Comparison of ENCODE assay signal across 8 cellular contexts in genomic region chr1:167554028-167554779, GRCh38. TPM values are rescaled to one million over a fixed set of nuclear protein-coding genes. Genes with fewer than 3 reads are reported as not detected.
DNase-seq lines count a peak whose midpoint lies in the region; ATAC-seq, FAIRE-seq and TF ChIP-seq lines count a peak whose summit lies in the region.

No MANE protein-coding gene starts in this region.

- H3K36me3 Mint-ChIP-seq in activated T-helper 2 cell treated with anti-CD3 and anti-CD28 coated beads, Interferon-gamma antibody, Interleukin-2, Interleukin-4, amounts not matched to agents 10 μg/mL and 5 μg/mL and 100 μg/mL, durations not matched to agents 14 hours and 24 hours and 36 hours (ENCODE audit: low read depth): no peaks in the 10 kb centered on the region

- peak overlapping the region; percentile 86 for H3K4me3 Mint-ChIP-seq in activated T-helper 2 cell treated with anti-CD3 and anti-CD28 coated beads, Interferon-gamma antibody, Interleukin-2, Interleukin-4, amounts not matched to agents 10 μg/mL and 5 μg/mL and 100 μg/mL, durations not matched to agents 14 hours and 24 hours and 36 hours (ENCODE audit: low read depth)

- CTCF ChIA-PET in AG04449 (lab: Yijun Ruan, JAX): interaction anchor here (1.0 to 11.5 kb wide), 6 partner anchors 13 to 134 kb away, joined by 3 to 103 read pairs (median 10); no protein-coding TSS in a partner anchor
- CTCF ChIA-PET in HepG2 (lab: Yijun Ruan, JAX; ENCODE audit: low intra/inter-chr PET ratio, low total read pairs): no interaction called here

- no peak for TF ChIP-seq POLR2A in HepG2 (IDR thresholded peaks at IDR 0.05; ENCODE audit: insufficient read depth in 1 of 2, low read depth in 2 of 2, low read length in 2 of 2)

- DNase-seq in AG04449 (ENCODE audit: low read depth, low spot score) (no peak), HepG2 (ENCODE audit: low spot score) (no peak), tibial artery (no peak), KBM-7 (no peak)
- DNase-seq in activated T-helper 2 cell treated with anti-CD3 and anti-CD28 coated beads, Interferon-gamma antibody, Interleukin-2, Interleukin-4, amounts not matched to agents 10 μg/mL and 5 μg/mL and 100 μg/mL, durations not matched to agents 14 hours and 24 hours and 36 hours (ENCODE audit: low spot score): no peak
- no peak for DNase-seq in stimulated activated CD8-positive, alpha-beta memory T cell treated with anti-CD3 and anti-CD28 coated beads, Interleukin-4, amount 100 ng/mL, for 48 hours

- H3K27me3 ChIP-seq in HepG2 (ENCODE audit: control insufficient read depth in 1 of 2, insufficient read depth in 2 of 2, low read length in 2 of 2): peaks cover 0 to 4% of the 10 kb centered on the region in 2 experiments; a peak in 1 of 5 replicates
- no peaks in the 10 kb centered on the region for H3K27me3 ChIP-seq in tibial artery

- H3K27ac Mint-ChIP-seq in activated T-helper 2 cell treated with anti-CD3 and anti-CD28 coated beads, Interferon-gamma antibody, Interleukin-2, Interleukin-4, amounts not matched to agents 10 μg/mL and 5 μg/mL and 100 μg/mL, durations not matched to agents 14 hours and 24 hours and 36 hours: no peak overlapping the region

- no peak for TF ChIP-seq RAD21 in HepG2 (CRISPR knock-in tag; IDR thresholded peaks at IDR 0.05)

- peak overlapping the region; percentile 74 for H2AFZ ChIP-seq in HepG2 (ENCODE audit: low read length)

- intact Hi-C loops in activated T-helper 2 cell treated with anti-CD3 and anti-CD28 coated beads, Interferon-gamma antibody, Interleukin-2, Interleukin-4, amounts not matched to agents 10 μg/mL and 5 μg/mL and 100 μg/mL, durations not matched to agents 14 hours and 24 hours and 36 hours (cut with micrococcal nuclease): loop anchor here (5.0 kb wide), 2 partner anchors 332 to 383 kb away; partner anchors contain the start of genes DCAF6, MPC2 and POU2F1
- intact Hi-C loops in HepG2 (cut with micrococcal nuclease; ENCODE audit: unreplicated experiment): no loop called here
- intact Hi-C loops in tibial artery (cut with DNase I; ENCODE audit: low total_unique reads): loop anchor here (5.0 kb wide), 1 partner anchor 677 kb away; the partner anchor contains the start of gene TADA1

- ATAC-seq in GM19035 (IDR thresholded peaks at IDR 0.05; ENCODE audit: unreplicated experiment): peak; percentile 24
- peak; percentile 26 for ATAC-seq in HG03378 (IDR thresholded peaks at IDR 0.05; ENCODE audit: unreplicated experiment)
- no peak; the same call in 1 of the 3 replicates for ATAC-seq in HepG2

- H3K4me3 ChIP-seq in AG04449 (ENCODE audit: low read depth, low read length): peak overlapping the region; percentile 59
- H3K4me3 ChIP-seq in HepG2 (replicated peaks in 1 of 3; ENCODE audit: insufficient read depth in 1 of 3, low read depth in 2 of 3, low read length in 3 of 3): peak overlapping the region; percentile 49 to 72 (median 58)
- peak overlapping the region; percentile 85 for H3K4me3 ChIP-seq in tibial artery

- H3K9me3 ChIP-seq in HepG2 (ENCODE audit: low read length) (no peaks in the 10 kb centered on the region), tibial artery (no peaks in the 10 kb centered on the region)

- H3K27ac ChIP-seq in HepG2 (ENCODE audit: extremely low read length, insufficient read depth, low read length) (no peak overlapping the region), tibial artery (peak overlapping the region; percentile 60 to 75)

- H3K36me3 ChIP-seq in HepG2 (replicated peaks in 1 of 2; ENCODE audit: control insufficient read depth in 1 of 2, insufficient read depth in 2 of 2, low read length in 2 of 2) (no peaks in the 10 kb centered on the region), tibial artery (no peaks in the 10 kb centered on the region)

- FAIRE-seq in HepG2 (lab: Jason Lieb, UNC): no peak

- H3K79me2 ChIP-seq in HepG2 (ENCODE audit: insufficient read depth, low read length): no peaks in the 10 kb centered on the region

- TF ChIP-seq CTCF in AG04449 (IDR thresholded peaks at IDR 0.05; ENCODE audit: insufficient read depth, low read length, missing control alignments) (no peak), HepG2 (CRISPR knock-in tag; IDR thresholded peaks at IDR 0.05) (no peak), tibial artery (IDR thresholded peaks at IDR 0.05) (no peak)

- 14% methylated on average over 15 of the region's 15 CpGs for WGBS in HepG2 (ENCODE audit: low lambda C conversion rate)

- no peaks in the 10 kb centered on the region for H3K9me3 Mint-ChIP-seq in activated T-helper 2 cell treated with anti-CD3 and anti-CD28 coated beads, Interferon-gamma antibody, Interleukin-2, Interleukin-4, amounts not matched to agents 10 μg/mL and 5 μg/mL and 100 μg/mL, durations not matched to agents 14 hours and 24 hours and 36 hours

- peaks cover 8% of the 10 kb centered on the region for H3K27me3 Mint-ChIP-seq in activated T-helper 2 cell treated with anti-CD3 and anti-CD28 coated beads, Interferon-gamma antibody, Interleukin-2, Interleukin-4, amounts not matched to agents 10 μg/mL and 5 μg/mL and 100 μg/mL, durations not matched to agents 14 hours and 24 hours and 36 hours (ENCODE audit: low read depth)

- no peak overlapping the region for H3K9ac ChIP-seq in HepG2 (ENCODE audit: insufficient read depth, low read depth, low read length)

- in situ Hi-C loops in HepG2 (cut with HindIII; ENCODE audit: extremely low pct_ligation_motif_present, low pct_unique_long_range_greater_than_20kb): no loop called here
- in situ Hi-C loops in KBM-7 (cut with MboI; ENCODE audit: low pct_unique_long_range_greater_than_20kb, low sequenced_read_pairs): no loop called here

- H3K4me1 Mint-ChIP-seq in activated T-helper 2 cell treated with anti-CD3 and anti-CD28 coated beads, Interferon-gamma antibody, Interleukin-2, Interleukin-4, amounts not matched to agents 10 μg/mL and 5 μg/mL and 100 μg/mL, durations not matched to agents 14 hours and 24 hours and 36 hours (ENCODE audit: low read depth): peaks cover 27% of the 10 kb centered on the region

- POLR2A ChIA-PET in AG04449 (lab: Yijun Ruan, JAX) (no interaction called here), HepG2 (lab: Yijun Ruan, JAX) (interaction anchor here (0.7 to 1.4 kb wide), 10 partner anchors 9 to 715 kb away, joined by 3 to 10 read pairs (median 6); partner anchors contain the start of genes DCAF6, MPC2, POGK and POU2F1)

- H3K4me2 ChIP-seq in HepG2 (ENCODE audit: low read depth, low read length): peak overlapping the region; percentile 88

- BruUV-seq in HepG2 (replicated peaks; lab: Mats Ljungman, UMichigan): no TSS peak

- H4K20me1 ChIP-seq in HepG2 (ENCODE audit: insufficient read depth, low read length): no peaks in the 10 kb centered on the region

- no peak for TF ChIP-seq EP300 in HepG2 (IDR thresholded peaks at IDR 0.05; ENCODE audit: low read depth in 2 of 2, low read length in 2 of 2)
- no peak for TF ChIP-seq EP300 in HepG2 (CRISPR knock-in tag; IDR thresholded peaks at IDR 0.05; ENCODE audit: borderline replicate concordance)

- H3K4me1 ChIP-seq in HepG2 (ENCODE audit: insufficient read depth, low read length) (peaks cover 7% of the 10 kb centered on the region), tibial artery (peaks cover 0 to 31% (median 15%) of the 10 kb centered on the region in 4 donors)

RNA-seq across cellular contexts. Expression of gene CREG1, which starts 0.6 kb away (rescaled TPM):
- total RNA-seq in activated T-helper 2 cell treated with anti-CD3 and anti-CD28 coated beads, Interferon-gamma antibody, Interleukin-2, Interleukin-4, amounts not matched to agents 10 μg/mL and 5 μg/mL and 100 μg/mL, durations not matched to agents 14 hours and 24 hours and 36 hours: 13.8 and 15.6 TPM in 2 replicates
- total RNA-seq in HepG2 (2016; rRNA removed; fragmentation: Illumina TruSeq; extraction: Trizol): 19.1 and 31.3 TPM in 2 replicates
- total RNA-seq in HepG2 (2016; cell fraction: cytosol; rRNA removed; fragmentation: Illumina TruSeq; extraction: Trizol; ENCODE audit: low read depth): 6.3 and 7.1 TPM in 2 replicates
- total RNA-seq in HepG2 (2016; cell fraction: insoluble cytoplasmic fraction; rRNA removed; fragmentation: Illumina TruSeq; extraction: Trizol): 20.2 and 31.0 TPM in 2 replicates
- total RNA-seq in HepG2 (2016; cell fraction: membrane; rRNA removed; fragmentation: Illumina TruSeq; extraction: Trizol): 17.5 and 18.6 TPM in 2 replicates
- 27.1 and 29.2 TPM in 2 replicates for total RNA-seq in HepG2 (2016; cell fraction: nucleus; rRNA removed; fragmentation: Illumina TruSeq; extraction: Trizol)
- polyA plus RNA-seq in HepG2 (2011; rRNA removed): 26.9 and 33.5 TPM in 2 replicates
- 20.8 and 24.3 TPM in 2 replicates for polyA plus RNA-seq in HepG2 (2011; cell fraction: cytosol; rRNA removed)
- 9.6 and 10.2 TPM in 2 replicates for polyA plus RNA-seq in HepG2 (2011; cell fraction: nucleus; rRNA removed)
- 14.5 and 19.5 TPM in 2 replicates for polyA plus RNA-seq in HepG2 (2012)
- polyA plus RNA-seq in HepG2 (2016; cell fraction: cytosol; fragmentation: Illumina TruSeq; extraction: Trizol; ENCODE audit: low read depth): 8.7 and 10.1 TPM in 2 replicates
- 22.2 and 23.8 TPM in 2 replicates for polyA plus RNA-seq in HepG2 (2016; cell fraction: insoluble cytoplasmic fraction; fragmentation: Illumina TruSeq; extraction: Trizol; ENCODE audit: low read depth)
- 17.6 and 19.0 TPM in 2 replicates for polyA plus RNA-seq in HepG2 (2016; cell fraction: membrane; fragmentation: Illumina TruSeq; extraction: Trizol; ENCODE audit: low read depth)
- polyA plus RNA-seq in HepG2 (2016; cell fraction: nucleus; fragmentation: Illumina TruSeq; extraction: Trizol; ENCODE audit: insufficient read depth, low read depth): 45.6 and 48.0 TPM in 2 replicates
- polyA minus RNA-seq in HepG2 (2011; rRNA and poly(A)+ RNA removed; ENCODE audit: low replicate concordance): 8.0 and 38.3 TPM in 2 replicates
- 12.8 and 13.4 TPM in 2 replicates for polyA minus RNA-seq in HepG2 (2011; cell fraction: cytosol; rRNA and poly(A)+ RNA removed)
- polyA minus RNA-seq in HepG2 (2011; cell fraction: nucleus; rRNA and poly(A)+ RNA removed): 7.5 and 7.6 TPM in 2 replicates

RNA-seq across cellular contexts. Expression of gene CD247, which starts 35.9 kb away (rescaled TPM):
- 193 and 196 TPM in 2 replicates for total RNA-seq in activated T-helper 2 cell treated with anti-CD3 and anti-CD28 coated beads, Interferon-gamma antibody, Interleukin-2, Interleukin-4, amounts not matched to agents 10 μg/mL and 5 μg/mL and 100 μg/mL, durations not matched to agents 14 hours and 24 hours and 36 hours
- total RNA-seq in HepG2 (2016; rRNA removed; fragmentation: Illumina TruSeq; extraction: Trizol): 0.20 and 0.25 TPM in 2 replicates
- total RNA-seq in HepG2 (2016; cell fraction: cytosol; rRNA removed; fragmentation: Illumina TruSeq; extraction: Trizol; ENCODE audit: low read depth): not detected in 2 replicates
- not detected in 2 replicates for total RNA-seq in HepG2 (2016; cell fraction: insoluble cytoplasmic fraction; rRNA removed; fragmentation: Illumina TruSeq; extraction: Trizol)
- total RNA-seq in HepG2 (2016; cell fraction: membrane; rRNA removed; fragmentation: Illumina TruSeq; extraction: Trizol): 0.38 and 0.43 TPM in 2 replicates
- not detected in 2 replicates for total RNA-seq in HepG2 (2016; cell fraction: nucleus; rRNA removed; fragmentation: Illumina TruSeq; extraction: Trizol)
- polyA plus RNA-seq in HepG2 (2011; rRNA removed): not detected in 2 replicates
- 0.03 TPM in 1 of 2 replicates, not detected in the other for polyA plus RNA-seq in HepG2 (2011; cell fraction: cytosol; rRNA removed)
- not detected in 2 replicates for polyA plus RNA-seq in HepG2 (2011; cell fraction: nucleus; rRNA removed)
- polyA plus RNA-seq in HepG2 (2012): not detected in 2 replicates
- polyA plus RNA-seq in HepG2 (2016; cell fraction: cytosol; fragmentation: Illumina TruSeq; extraction: Trizol; ENCODE audit: low read depth): not detected in 2 replicates
- 0.22 TPM in 1 of 2 replicates, not detected in the other for polyA plus RNA-seq in HepG2 (2016; cell fraction: insoluble cytoplasmic fraction; fragmentation: Illumina TruSeq; extraction: Trizol; ENCODE audit: low read depth)
- polyA plus RNA-seq in HepG2 (2016; cell fraction: membrane; fragmentation: Illumina TruSeq; extraction: Trizol; ENCODE audit: low read depth): 0.16 and 0.26 TPM in 2 replicates
- not detected in 2 replicates for polyA plus RNA-seq in HepG2 (2016; cell fraction: nucleus; fragmentation: Illumina TruSeq; extraction: Trizol; ENCODE audit: insufficient read depth, low read depth)
- not detected in 2 replicates for polyA minus RNA-seq in HepG2 (2011; rRNA and poly(A)+ RNA removed; ENCODE audit: low replicate concordance)
- not detected in 2 replicates for polyA minus RNA-seq in HepG2 (2011; cell fraction: cytosol; rRNA and poly(A)+ RNA removed)
- not detected in 2 replicates for polyA minus RNA-seq in HepG2 (2011; cell fraction: nucleus; rRNA and poly(A)+ RNA removed)

Comparison
In these comparisons a context has a peak if more than half of its experiments do, and no peak if none do; other contexts are left out.
1. RNA of gene CD247, which starts 35.9 kb away (total RNA-seq): 193 to 196 TPM in activated T-helper 2 cell treated with anti-CD3 and anti-CD28 coated beads, Interferon-gamma antibody, Interleukin-2, Interleukin-4, amounts not matched to agents 10 μg/mL and 5 μg/mL and 100 μg/mL, durations not matched to agents 14 hours and 24 hours and 36 hours; 0.20 to 0.43 TPM in HepG2; every median in the first group is over 100 times any median in the second.
2. Peak in every context shown above with its lines, with median percentiles within 50 percentile points of each other: H3K4me3 ChIP-seq.